Comparison of ENCODE assay signal across 8 cellular contexts in genomic region chrX:79366556-79366887, GRCh38. TPM values are rescaled to one million over a fixed set of nuclear protein-coding genes. Genes with fewer than 3 reads are reported as not detected.
DNase-seq lines count a peak whose midpoint lies in the region; ATAC-seq and FAIRE-seq lines count a peak whose summit lies in the region.

No MANE protein-coding gene starts in this region.

- WGBS in esophagus, 2 donors: 1 to 18% methylated on average over 6 of the region's 6 CpGs
- 2 to 27% (median 12%) methylated on average over 3 to 6 of the region's 6 CpGs for WGBS in small intestine, 3 donors

- FAIRE-seq in small intestine (lab: Jason Lieb, UNC): no peak

- H3K36me3 ChIP-seq in KOPT-K1 (ENCODE audit: insufficient read depth, low read length): peaks cover 18% of the 10 kb centered on the region
- H3K36me3 ChIP-seq in esophagus (ENCODE audit: control insufficient read depth in 2 of 2, insufficient read depth in 2 of 2, low read length in 1 of 2): no peaks in the 10 kb centered on the region
- no peaks in the 10 kb centered on the region for H3K36me3 ChIP-seq in small intestine (ENCODE audit: control insufficient read depth in 2 of 2, insufficient read depth in 2 of 2, low read length in 2 of 2)

- H3K4me3 ChIP-seq in esophagus (ENCODE audit: low read depth in 1 of 2, low read length in 2 of 2) (peak overlapping the region; percentile 43 to 51), small intestine (ENCODE audit: low read depth in 1 of 2, low read length in 2 of 2) (peak overlapping the region; percentile 31 to 53)

- H3K27ac ChIP-seq in KOPT-K1 (ENCODE audit: low read depth, low read length, poor library complexity, severe bottlenecking) (peak overlapping the region; percentile 88), esophagus (ENCODE audit: low read depth in 2 of 2, low read length in 1 of 2) (peak overlapping the region in 1 of 2 donors; percentile 58), small intestine (ENCODE audit: low read depth in 1 of 2, low read length in 1 of 2) (peak overlapping the region in 1 of 2 donors; percentile 86)

- no peak for DNase-seq in small intestine
- no peak for DNase-seq in kidney tubule cell (ENCODE audit: low spot score)
- DNase-seq in NCI-H2029 treated with DMSO at 0.1 percent for 48 hours (lab: John Stamatoyannopoulos, UW): no peak
- DNase-seq in GM19240 (ENCODE audit: insufficient read length, low spot score): no peak
- no peak for DNase-seq in stimulated activated CD4-positive, alpha-beta T cell treated with anti-CD3 and anti-CD28 coated beads, Interleukin-12 subunit alpha, Interleukin-12 subunit beta, amount 100 ng/mL, for 4 hours

- ATAC-seq in GM21360 (IDR thresholded peaks at IDR 0.05; ENCODE audit: unreplicated experiment): peak; percentile 20

- H3K9me3 ChIP-seq in KOPT-K1 (ENCODE audit: insufficient read depth, low read length, poor library complexity, severe bottlenecking) (no peaks in the 10 kb centered on the region), esophagus (ENCODE audit: control insufficient read depth in 2 of 2, insufficient read depth in 1 of 2, low read depth in 1 of 2, low read length in 1 of 2) (no peaks in the 10 kb centered on the region), small intestine (ENCODE audit: control insufficient read depth, low read depth) (no peaks in the 10 kb centered on the region)

- H3K4me1 ChIP-seq in esophagus (ENCODE audit: control insufficient read depth in 2 of 2, insufficient read depth in 2 of 2, low read length in 1 of 2): no peaks in the 10 kb centered on the region
- H3K4me1 ChIP-seq in small intestine (ENCODE audit: control insufficient read depth in 2 of 2, insufficient read depth in 1 of 2, low read depth in 1 of 2, low read length in 1 of 2): no peaks in the 10 kb centered on the region

- H3K27me3 ChIP-seq in esophagus (ENCODE audit: control insufficient read depth in 1 of 2, insufficient read depth in 2 of 2, low read length in 2 of 2) (no peaks in the 10 kb centered on the region), small intestine (ENCODE audit: control insufficient read depth in 2 of 2, insufficient read depth in 2 of 2, low read length in 2 of 2) (no peaks in the 10 kb centered on the region)

RNA-seq across cellular contexts. Expression of gene ITM2A, which starts 0.6 kb away (rescaled TPM):
- polyA plus RNA-seq in esophagus (1 to 10 TPM; 2.2 to 9.7 TPM), small intestine (10 to 100 TPM in 1 of 3 donors, 1 to 10 TPM in 2; 1.3 to 24.3 (median 5.9) TPM)
